Comparison of ENCODE assay signal across 3 cellular contexts in the genomic region with DNA sequence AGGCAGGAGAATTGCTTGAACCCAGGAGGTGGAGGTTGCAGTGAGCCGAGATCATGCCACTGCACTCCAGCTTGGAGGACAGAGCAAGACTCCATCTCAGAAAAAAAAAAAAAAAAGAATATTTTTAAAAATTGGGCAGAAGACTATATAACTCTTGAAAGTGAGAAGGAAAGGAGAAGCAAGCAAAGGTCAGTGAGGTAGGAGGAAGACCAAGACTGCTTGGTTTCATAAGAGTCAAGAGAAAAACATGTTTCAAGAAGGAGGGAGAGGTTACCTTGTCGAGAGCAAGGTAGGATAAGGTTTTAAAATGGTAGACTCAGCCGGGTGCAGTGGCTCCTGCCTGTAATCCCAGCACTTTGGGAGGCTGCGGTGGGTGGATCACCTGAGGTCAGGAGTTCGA. TPM values are rescaled to one million over a fixed set of nuclear protein-coding genes. Genes with fewer than 3 reads are reported as not detected.
DNase-seq lines count a peak whose midpoint lies in the region; ATAC-seq, FAIRE-seq and TF ChIP-seq lines count a peak whose summit lies in the region.
"Not testable (repeated sequence)": the region's sequence is repeated elsewhere in the genome, so short reads cannot be mapped to it uniquely, and the experiment has no call there.

No MANE protein-coding gene starts in this region.

- ATAC-seq in K562; central memory CD8-positive, alpha-beta T cell (replicated peaks; ENCODE audit: extremely low read depth, poor library complexity, severe bottlenecking): not testable (repeated sequence)
- ATAC-seq in stimulated activated naive B cell treated with anti-CD40 and anti-IgM and Interleukin-4, amounts not matched to agents 10 μg/mL and 1 μg/mL and 100 μg/mL, for 72 hours (replicated peaks), result peak; percentile 58 to 59

- CTCF ChIA-PET in K562 (lab: Yijun Ruan, JAX; ENCODE audit: low intra/inter-chr PET ratio), result interaction anchor here (0.6 kb wide), 1 partner anchor 614 kb away, joined by 5 read pairs; no protein-coding TSS in a partner anchor

- H3K9me3 ChIP-seq in K562 (replicated peaks; ENCODE audit: control insufficient read depth, insufficient read depth, low read depth, low read length), result not testable (repeated sequence)

- H3K9me1 ChIP-seq in K562 (ENCODE audit: control insufficient read depth, insufficient read depth, low read length), result not testable (repeated sequence)

- not testable (repeated sequence) for TF ChIP-seq RAD21 in K562 (CRISPR knock-in tag; conservative IDR thresholded peaks at IDR 0.05 in 1 of 2, IDR thresholded peaks at IDR 0.05 in 1 of 2)

- H3K4me3 Mint-ChIP-seq in central memory CD8-positive, alpha-beta T cell; stimulated activated naive B cell treated with anti-CD40 and anti-IgM and Interleukin-4, amounts not matched to agents 10 μg/mL and 1 μg/mL and 100 μg/mL, for 72 hours: not testable (repeated sequence)

- not testable (repeated sequence) for H4K20me1 ChIP-seq in K562 (replicated peaks; ENCODE audit: control insufficient read depth, insufficient read depth, low read length)

- intact Hi-C loops in K562 (cut with micrococcal nuclease), result loop anchor here (5.0 kb wide), 1 partner anchor 122 kb away; the partner anchor contains the start of genes SSMEM1 and TMEM209

- peak overlapping the region; percentile 19 for H3K27ac Mint-ChIP-seq in central memory CD8-positive, alpha-beta T cell (ENCODE audit: low read depth)
- H3K27ac Mint-ChIP-seq in stimulated activated naive B cell treated with anti-CD40 and anti-IgM and Interleukin-4, amounts not matched to agents 10 μg/mL and 1 μg/mL and 100 μg/mL, for 72 hours, result not testable (repeated sequence)

- H3K4me2 ChIP-seq in K562 (ENCODE audit: insufficient read depth, low read length), result not testable (repeated sequence)

- POLR2A ChIA-PET in K562 (lab: Yijun Ruan, JAX), result not testable (repeated sequence)

- not testable (repeated sequence) for DNase-seq in K562 (ENCODE audit: extremely low read depth in 1 of 4, low spot score in 3 of 4); central memory CD8-positive, alpha-beta T cell (ENCODE audit: low spot score in 2 of 2); stimulated activated naive B cell treated with anti-CD40 and anti-IgM and Interleukin-4, amounts not matched to agents 10 μg/mL and 1 μg/mL and 100 μg/mL, for 72 hours

- not testable (repeated sequence) for H3K27ac ChIP-seq in K562 (ENCODE audit: extremely low read depth, low read depth, low read length)

- not testable (repeated sequence) for H3K4me3 ChIP-seq in K562

- H3K4me1 Mint-ChIP-seq in central memory CD8-positive, alpha-beta T cell, result peaks cover 38% of the 10 kb centered on the region
- H3K4me1 Mint-ChIP-seq in stimulated activated naive B cell treated with anti-CD40 and anti-IgM and Interleukin-4, amounts not matched to agents 10 μg/mL and 1 μg/mL and 100 μg/mL, for 72 hours, result peaks cover 31 to 56% of the 10 kb centered on the region in 2 donors

- BruUV-seq in K562 (replicated peaks; lab: Mats Ljungman, UMichigan), result not testable (repeated sequence)

- in situ Hi-C loops in K562 (cut with MboI), result not testable (repeated sequence)

- WGBS in K562 (ENCODE audit: insufficient coverage, low coverage, missing lambda C conversion rate), result 82% methylated on average over 5 of the region's 5 CpGs

- H3K27me3 Mint-ChIP-seq in central memory CD8-positive, alpha-beta T cell; stimulated activated naive B cell treated with anti-CD40 and anti-IgM and Interleukin-4, amounts not matched to agents 10 μg/mL and 1 μg/mL and 100 μg/mL, for 72 hours: not testable (repeated sequence)

- not testable (repeated sequence) for TF ChIP-seq EP300 in K562 (IDR thresholded peaks at IDR 0.05; ENCODE audit: low read length)

- H3K9ac ChIP-seq in K562 (ENCODE audit: insufficient read depth in 1 of 2, low read depth in 2 of 2, low read length in 2 of 2), result not testable (repeated sequence)

- peaks cover 90% of the 10 kb centered on the region for H3K79me2 ChIP-seq in K562 (ENCODE audit: control insufficient read depth, insufficient read depth, low read length)

- not testable (repeated sequence) for H3K27me3 ChIP-seq in K562 (ENCODE audit: control insufficient read depth in 2 of 2, insufficient read depth in 2 of 2, low read length in 2 of 2)

- not testable (repeated sequence) for H3K4me1 ChIP-seq in K562 (replicated peaks in 1 of 2; ENCODE audit: control insufficient read depth in 2 of 2, insufficient read depth in 2 of 2, low read length in 2 of 2)

- peaks cover 34% of the 10 kb centered on the region for H3K36me3 ChIP-seq in K562 (ENCODE audit: control insufficient read depth, insufficient read depth, low read length)

- not testable (repeated sequence) for TF ChIP-seq POLR2A in K562 (conservative IDR thresholded peaks at IDR 0.05)

- H3K9me3 Mint-ChIP-seq in central memory CD8-positive, alpha-beta T cell; stimulated activated naive B cell treated with anti-CD40 and anti-IgM and Interleukin-4, amounts not matched to agents 10 μg/mL and 1 μg/mL and 100 μg/mL, for 72 hours: not testable (repeated sequence)

- peaks cover 14% of the 10 kb centered on the region for H3K36me3 Mint-ChIP-seq in central memory CD8-positive, alpha-beta T cell (ENCODE audit: insufficient read depth)
- H3K36me3 Mint-ChIP-seq in stimulated activated naive B cell treated with anti-CD40 and anti-IgM and Interleukin-4, amounts not matched to agents 10 μg/mL and 1 μg/mL and 100 μg/mL, for 72 hours, result peaks cover 19 to 21% of the 10 kb centered on the region in 2 donors

- TF ChIP-seq CTCF in K562 (IDR thresholded peaks at IDR 0.05 in 2 of 3, conservative IDR thresholded peaks at IDR 0.05 in 1 of 3; ENCODE audit: insufficient read depth in 2 of 3, low read depth in 1 of 3, low read length in 3 of 3), result not testable (repeated sequence)

- not testable (repeated sequence) for FAIRE-seq in K562 (lab: Jason Lieb, UNC)

- H2AFZ ChIP-seq in K562 (ENCODE audit: low read depth, low read length), result not testable (repeated sequence)

TF ChIP-seq in K562, 482 proteins besides CTCF, POLR2A, EP300 and RAD21:
- 0 out of 2 replicates have a peak, but pooled peaks have one; percentile 36 for TF ChIP-seq EHMT2 (IDR thresholded peaks at IDR 0.05)

RNA-seq across cellular contexts. Expression of gene KLHDC10, which starts 14.9 kb away (rescaled TPM):
- total RNA-seq in K562 (2011; cell fraction: chromatin; rRNA removed; ENCODE audit: low replicate concordance), result 81.9 and 159 TPM in 2 replicates
- total RNA-seq in K562 (2011; cell fraction: nucleolus; rRNA removed), result 31.5 and 52.2 TPM in 2 replicates
- 65.8 and 115 TPM in 2 replicates for total RNA-seq in K562 (2011; cell fraction: nucleoplasm; rRNA removed)
- total RNA-seq in K562 (2014; rRNA removed), result 23.7 and 25.6 TPM in 2 replicates
- 31.4 and 33.3 TPM in 2 replicates for total RNA-seq in K562 (2014; rRNA removed; fragmentation: Illumina TruSeq; extraction: Trizol)
- 32.3 and 39.3 TPM in 2 replicates for total RNA-seq in K562 (2015; rRNA removed; fragmentation: Illumina TruSeq; extraction: Trizol)
- 38.7 and 41.7 TPM in 2 replicates for total RNA-seq in K562 (2021)
- 80.5 and 117 TPM in 2 replicates for polyA plus RNA-seq in K562 (2011; rRNA removed)
- 34.1 and 98.5 TPM in 2 replicates for polyA plus RNA-seq in K562 (2011; cell fraction: cytosol; rRNA removed)
- polyA plus RNA-seq in K562 (2011; cell fraction: nucleus; rRNA removed), result 64.5 and 148 TPM in 2 replicates
- 25.6 and 27.9 TPM in 2 replicates for polyA plus RNA-seq in K562 (2012)
- polyA plus RNA-seq in K562 (2014; fragmentation: Illumina TruSeq; extraction: Trizol), result 27.8 and 32.0 TPM in 2 replicates
- polyA plus RNA-seq in K562 (2014; fragmentation: Nextera tagmentation; extraction: Ambion mirVana), result 10 to 100 TPM in 1 of 2 experiments, 1 to 10 TPM in 1; 9.8 to 11.3 TPM
- polyA plus RNA-seq in K562 (2014; rRNA removed), result 24.2 and 25.4 TPM in 2 replicates
- polyA minus RNA-seq in K562 (2011; rRNA and poly(A)+ RNA removed), result 161 and 267 TPM in 2 replicates
- polyA minus RNA-seq in K562 (2011; cell fraction: cytosol; rRNA and poly(A)+ RNA removed), result 47.6 and 59.6 TPM in 2 replicates
- polyA minus RNA-seq in K562 (2011; cell fraction: nucleus; rRNA and poly(A)+ RNA removed), result 16.6 and 47.5 TPM in 2 replicates

RNA-seq across cellular contexts. Expression of gene ZC3HC1, which starts 34.1 kb away (rescaled TPM):
- 44.6 and 55.2 TPM in 2 replicates for total RNA-seq in K562 (2011; cell fraction: chromatin; rRNA removed; ENCODE audit: low replicate concordance)
- 27.8 and 39.1 TPM in 2 replicates for total RNA-seq in K562 (2011; cell fraction: nucleolus; rRNA removed)
- total RNA-seq in K562 (2011; cell fraction: nucleoplasm; rRNA removed), result 35.3 and 48.6 TPM in 2 replicates
- 39.9 and 58.3 TPM in 2 replicates for total RNA-seq in K562 (2014; rRNA removed)
- 57.9 and 58.7 TPM in 2 replicates for total RNA-seq in K562 (2014; rRNA removed; fragmentation: Illumina TruSeq; extraction: Trizol)
- total RNA-seq in K562 (2015; rRNA removed; fragmentation: Illumina TruSeq; extraction: Trizol), result 60.8 and 61.1 TPM in 2 replicates
- total RNA-seq in K562 (2021), result 61.3 and 61.5 TPM in 2 replicates
- polyA plus RNA-seq in K562 (2011; rRNA removed), result 86.1 and 93.1 TPM in 2 replicates
- polyA plus RNA-seq in K562 (2011; cell fraction: cytosol; rRNA removed), result 92.1 and 106 TPM in 2 replicates
- polyA plus RNA-seq in K562 (2011; cell fraction: nucleus; rRNA removed), result 50.5 and 58.1 TPM in 2 replicates
- 44.2 and 51.4 TPM in 2 replicates for polyA plus RNA-seq in K562 (2012)
- polyA plus RNA-seq in K562 (2014; fragmentation: Illumina TruSeq; extraction: Trizol), result 79.1 and 88.3 TPM in 2 replicates
- polyA plus RNA-seq in K562 (2014; fragmentation: Nextera tagmentation; extraction: Ambion mirVana), result 100 to 1,000 TPM; 182 to 184 TPM
- 41.4 and 53.6 TPM in 2 replicates for polyA plus RNA-seq in K562 (2014; rRNA removed)
- 51.1 and 58.2 TPM in 2 replicates for polyA minus RNA-seq in K562 (2011; rRNA and poly(A)+ RNA removed)
- 31.9 and 37.4 TPM in 2 replicates for polyA minus RNA-seq in K562 (2011; cell fraction: cytosol; rRNA and poly(A)+ RNA removed)
- polyA minus RNA-seq in K562 (2011; cell fraction: nucleus; rRNA and poly(A)+ RNA removed), result 19.8 and 43.2 TPM in 2 replicates
